Comparison of ENCODE assay signal across 9 cellular contexts in the genomic region with DNA sequence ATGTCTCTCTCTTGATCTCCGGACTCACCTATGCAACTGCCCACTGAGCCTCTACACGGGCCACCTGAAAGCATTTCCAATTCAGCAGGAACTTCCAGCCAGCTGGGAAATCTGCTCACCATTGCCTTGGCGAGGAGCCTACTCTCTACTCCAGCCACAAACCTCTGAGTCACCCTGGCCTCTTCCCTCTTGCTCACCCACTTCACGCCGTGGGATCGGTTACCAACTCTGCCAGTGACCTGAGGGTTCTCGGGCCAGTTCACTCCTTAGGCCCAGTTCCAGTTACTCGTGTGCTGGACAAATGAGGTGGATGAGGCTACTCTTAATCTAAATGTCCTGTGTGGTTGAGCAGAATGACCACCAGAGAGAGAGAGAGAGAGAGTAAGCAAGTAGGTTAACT.
DNase-seq lines count a peak whose midpoint lies in the region; ATAC-seq, FAIRE-seq and TF ChIP-seq lines count a peak whose summit lies in the region.
"Had no signal": no experiment of that assay in that cellular context is flagged by ENCODE, and none has a peak within 500 bp of the region (broad histone marks: within the 10 kb centered on the region; RNA-seq: fewer than 3 reads in every experiment).

No MANE protein-coding gene starts in this region.

- no peaks in the 10 kb centered on the region for H3K79me2 ChIP-seq in hepatocyte

- no peak for FAIRE-seq in GM12892 (lab: Jason Lieb, UNC)

- in situ Hi-C loops in Caki2 (cut with HindIII; ENCODE audit: low pct_unique_long_range_greater_than_20kb, low sequenced_read_pairs), result no loop called here

- no peak overlapping the region for H3K4me3 ChIP-seq in choroid plexus epithelial cell (ENCODE audit: low read depth, low read length)
- no peak overlapping the region for H3K4me3 ChIP-seq in hepatocyte
- H3K4me3 ChIP-seq: vagina had no signal

- no peaks in the 10 kb centered on the region for H3K36me3 ChIP-seq in hepatocyte (replicated peaks; ENCODE audit: insufficient read depth, low read depth)
- H3K36me3 ChIP-seq: vagina had no signal

- no peak overlapping the region for H3K27ac ChIP-seq in hepatocyte
- H3K27ac ChIP-seq: vagina had no signal

- TF ChIP-seq CTCF in choroid plexus epithelial cell (conservative IDR thresholded peaks at IDR 0.05; ENCODE audit: low read depth, low read length) (no peak), hepatocyte (IDR thresholded peaks at IDR 0.05; ENCODE audit: poor library complexity) (no peak)

- H3K9me3 ChIP-seq in hepatocyte (ENCODE audit: low read depth), result no peaks in the 10 kb centered on the region
- H3K9me3 ChIP-seq: vagina had no signal

- H3K4me2 ChIP-seq in hepatocyte, result no peak overlapping the region

- H2AFZ ChIP-seq in hepatocyte, result no peak overlapping the region

- no peaks in the 10 kb centered on the region for H3K4me1 ChIP-seq in hepatocyte (ENCODE audit: insufficient read depth)

- DNase-seq in Caki2 (ENCODE audit: low read depth), result peak; percentile 46
- DNase-seq in M059J (ENCODE audit: low read depth), result peak; percentile 97
- peak; percentile 87 for DNase-seq in choroid plexus epithelial cell (ENCODE audit: low read depth)
- peak; percentile 68 for DNase-seq in non-pigmented ciliary epithelial cell (ENCODE audit: low read depth)
- DNase-seq in hepatocyte (ENCODE audit: low spot score), result no peak
- DNase-seq in GM12892 (ENCODE audit: insufficient read length), result no peak
- no peak for DNase-seq in activated CD4-positive, alpha-beta T cell treated with anti-CD3 and anti-CD28 coated beads for 1 hour

- WGBS in hepatocyte (ENCODE audit: low lambda C conversion rate, missing lambda C conversion rate), result 94% methylated on average over 8 of the region's 8 CpGs

- no peaks in the 10 kb centered on the region for H4K20me1 ChIP-seq in hepatocyte (ENCODE audit: insufficient read depth, poor library complexity, severe bottlenecking)

- no peak for ATAC-seq in GM21526 (IDR thresholded peaks at IDR 0.05; ENCODE audit: low FRiP score, unreplicated experiment)

- no peaks in the 10 kb centered on the region for H3K9me2 ChIP-seq in hepatocyte (replicated peaks; ENCODE audit: insufficient read depth)

- no peaks in the 10 kb centered on the region for H3K27me3 ChIP-seq in hepatocyte
- H3K27me3 ChIP-seq: vagina had no signal

- no peak for TF ChIP-seq POLR2A in GM12892 (IDR thresholded peaks at IDR 0.05; ENCODE audit: low read depth, low read length)

Comparison
In these comparisons a context has a peak if more than half of its experiments do, and no peak if none do; other contexts are left out.
1. DNase-seq: peak in Caki2 (single experiment), M059J (single experiment), choroid plexus epithelial cell (single experiment) and non-pigmented ciliary epithelial cell (single experiment); none in hepatocyte (single experiment), GM12892 (single experiment) and activated CD4-positive, alpha-beta T cell treated with anti-CD3 and anti-CD28 coated beads for 1 hour (single experiment).